ENCODE assay signal across 15 cellular contexts in the genomic region with DNA sequence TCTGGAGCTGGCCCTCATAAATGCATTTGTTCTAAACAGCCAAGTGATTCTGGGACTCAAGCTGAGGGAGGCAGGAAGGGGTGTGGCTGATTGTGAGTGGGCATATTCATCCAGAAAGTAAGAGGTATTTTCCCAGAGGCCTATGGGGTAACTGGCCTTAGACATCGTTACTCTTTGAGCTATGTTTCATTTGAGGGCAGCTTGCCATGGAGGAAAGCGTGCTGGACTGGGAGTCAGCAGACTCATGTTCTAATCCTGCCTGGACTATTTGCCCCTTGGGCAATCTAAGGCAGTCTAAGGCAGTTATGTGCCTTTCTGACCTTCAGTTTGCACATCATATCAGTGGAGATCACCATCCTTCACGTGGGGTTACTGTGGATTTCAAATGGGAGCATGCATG.
DNase-seq lines count a peak whose midpoint lies in the region; ATAC-seq and TF ChIP-seq lines count a peak whose summit lies in the region.
"Had no signal": no experiment of that assay in that cellular context is flagged by ENCODE, and none has a peak within 500 bp of the region (broad histone marks: within the 10 kb centered on the region; RNA-seq: fewer than 3 reads in every experiment).

No MANE protein-coding gene starts in this region.

- ATAC-seq in activated T-cell treated with anti-CD3 and anti-CD28 coated beads, Interleukin-2, amount 50 U/mL, for 72 hours (replicated peaks in 1 of 2) = peak; percentile 51 to 71
- ATAC-seq in right cardiac atrium (peak; percentile 1 to 36), thoracic aorta (ENCODE audit: insufficient number of reproducible peaks, low FRiP score, low read depth) (peak; percentile 61), GM18907 (IDR thresholded peaks at IDR 0.05; ENCODE audit: unreplicated experiment) (no peak), HG03097 (IDR thresholded peaks at IDR 0.05; ENCODE audit: low FRiP score, unreplicated experiment) (no peak)
- ATAC-seq: A549 had no signal

- H3K4me3 Mint-ChIP-seq in activated T-cell treated with anti-CD3 and anti-CD28 coated beads, Interleukin-2, amount 50 U/mL, for 72 hours = no peak overlapping the region
- H3K4me3 Mint-ChIP-seq: stimulated activated naive CD8-positive, alpha-beta T cell treated with anti-CD3 and anti-CD28 coated beads, Interleukin-15, Interleukin-2, amounts not matched to agents 100 ng/mL and 50 ng/mL, for 24 hours; T-helper 2 cell treated with Interferon-gamma antibody and Interleukin-4, amounts not matched to agents 5 μg/mL and 100 μg/mL, for 36 hours had no signal

- peak overlapping the region; percentile 17 for H3K27ac ChIP-seq in right cardiac atrium (ENCODE audit: low read length)
- H3K27ac ChIP-seq in thoracic aorta = peak overlapping the region; percentile 88 to 95
- no peak overlapping the region for H3K27ac ChIP-seq in dorsolateral prefrontal cortex
- H3K27ac ChIP-seq: A549 had no signal

- DNase-seq in activated T-cell treated with anti-CD3 and anti-CD28 coated beads, Interleukin-2, amount 50 U/mL, for 72 hours = peak in 1 of 2 donors; percentile 5
- DNase-seq in activated T-cell treated with anti-CD3 and anti-CD28 coated beads, Interleukin-2, amount 50 U/mL, for 1 hour = no peak
- DNase-seq in amniotic epithelial cell (ENCODE audit: low read depth) = peak; percentile 59
- peak in 2 of 3 donors; percentile 53 to 67 for DNase-seq in right cardiac atrium
- peak; percentile 85 for DNase-seq in thoracic aorta (ENCODE audit: low spot score)
- no peak for DNase-seq in dorsolateral prefrontal cortex
- DNase-seq: amygdala; kidney glomerular epithelial cell; NCI-H2029; stimulated activated CD4-positive, alpha-beta T cell treated with anti-CD3 and anti-CD28 coated beads, Interleukin-1b, Interleukin-23, amount 100 ng/mL, for 48 hours had no signal

- no peak overlapping the region for H3K4me3 ChIP-seq in right cardiac atrium (ENCODE audit: low read length)
- H3K4me3 ChIP-seq in thoracic aorta = peak overlapping the region; percentile 18
- no peak overlapping the region for H3K4me3 ChIP-seq in dorsolateral prefrontal cortex
- H3K4me3 ChIP-seq: A549 had no signal

- intact Hi-C loops in right cardiac atrium (cut with DNase I) = loop anchor here in 1 of 4 donors (10.0 kb wide), 2 partner anchors 77 to 1277 kb away; no protein-coding TSS in a partner anchor
- intact Hi-C loops in dorsolateral prefrontal cortex (cut with DNase I) = no loop called here

- H3K27ac Mint-ChIP-seq in activated T-cell treated with anti-CD3 and anti-CD28 coated beads, Interleukin-2, amount 50 U/mL, for 72 hours = no peak overlapping the region
- H3K27ac Mint-ChIP-seq: stimulated activated naive CD8-positive, alpha-beta T cell treated with anti-CD3 and anti-CD28 coated beads, Interleukin-15, Interleukin-2, amounts not matched to agents 100 ng/mL and 50 ng/mL, for 24 hours; T-helper 2 cell treated with Interferon-gamma antibody and Interleukin-4, amounts not matched to agents 5 μg/mL and 100 μg/mL, for 36 hours had no signal

- H3K27me3 Mint-ChIP-seq in activated T-cell treated with anti-CD3 and anti-CD28 coated beads, Interleukin-2, amount 50 U/mL, for 72 hours (ENCODE audit: low read depth) = peaks cover 18% of the 10 kb centered on the region

- no peaks in the 10 kb centered on the region for H3K9me3 Mint-ChIP-seq in activated T-cell treated with anti-CD3 and anti-CD28 coated beads, Interleukin-2, amount 50 U/mL, for 72 hours
- H3K9me3 Mint-ChIP-seq: stimulated activated naive CD8-positive, alpha-beta T cell treated with anti-CD3 and anti-CD28 coated beads, Interleukin-15, Interleukin-2, amounts not matched to agents 100 ng/mL and 50 ng/mL, for 24 hours; T-helper 2 cell treated with Interferon-gamma antibody and Interleukin-4, amounts not matched to agents 5 μg/mL and 100 μg/mL, for 36 hours had no signal

- WGBS in right cardiac atrium = 43% methylated on average over 3 of the region's 3 CpGs

- H3K36me3 Mint-ChIP-seq in activated T-cell treated with anti-CD3 and anti-CD28 coated beads, Interleukin-2, amount 50 U/mL, for 72 hours (ENCODE audit: insufficient read depth in 2 of 2) = no peaks in the 10 kb centered on the region

- TF ChIP-seq CTCF in thoracic aorta (IDR thresholded peaks at IDR 0.05) = no peak
- no peak for TF ChIP-seq CTCF in dorsolateral prefrontal cortex (IDR thresholded peaks at IDR 0.05 in 54 of 56, conservative IDR thresholded peaks at IDR 0.05 in 2 of 56; ENCODE audit: low read depth in 1 of 56, partially characterized antibody in 56 of 56)

- peaks cover 8% of the 10 kb centered on the region for H3K4me1 Mint-ChIP-seq in activated T-cell treated with anti-CD3 and anti-CD28 coated beads, Interleukin-2, amount 50 U/mL, for 72 hours (ENCODE audit: low read depth)

- no peaks in the 10 kb centered on the region for H3K27me3 ChIP-seq in right cardiac atrium (ENCODE audit: control insufficient read depth, insufficient read depth)
- no peaks in the 10 kb centered on the region for H3K27me3 ChIP-seq in thoracic aorta (replicated peaks; ENCODE audit: insufficient read depth)
- peaks cover 0 to 3% (median 0%) of the 10 kb centered on the region in 45 donors for H3K27me3 ChIP-seq in dorsolateral prefrontal cortex

- H3K36me3 ChIP-seq in thoracic aorta = no peaks in the 10 kb centered on the region

- H3K4me1 ChIP-seq in right cardiac atrium (ENCODE audit: control insufficient read depth, insufficient read depth, low read length) (peaks cover 2% of the 10 kb centered on the region), thoracic aorta (ENCODE audit: control insufficient read depth in 1 of 2, low read depth in 2 of 2) (peaks cover 40 to 83% of the 10 kb centered on the region in 2 donors)
- H3K4me1 ChIP-seq: A549 had no signal

- H3K9me3 ChIP-seq in right cardiac atrium (ENCODE audit: control insufficient read depth, low read length) (no peaks in the 10 kb centered on the region), thoracic aorta (no peaks in the 10 kb centered on the region)
- H3K9me3 ChIP-seq: A549 had no signal

Comparison
In these comparisons a context has a peak if more than half of its experiments do, and no peak if none do; other contexts are left out.
1. ATAC-seq: peak in activated T-cell treated with anti-CD3 and anti-CD28 coated beads, Interleukin-2, amount 50 U/mL, for 72 hours (2 of 2), right cardiac atrium (2 of 2) and thoracic aorta (single experiment); none in GM18907 (single experiment) and HG03097 (single experiment).
2. DNase-seq: peak in amniotic epithelial cell (single experiment), right cardiac atrium (2 of 3) and thoracic aorta (single experiment); none in activated T-cell treated with anti-CD3 and anti-CD28 coated beads, Interleukin-2, amount 50 U/mL, for 1 hour (single experiment) and dorsolateral prefrontal cortex (0 of 10).
3. H3K27ac ChIP-seq: peak in right cardiac atrium (single experiment) and thoracic aorta (2 of 2); none in dorsolateral prefrontal cortex (0 of 59).